In the genomic region with DNA sequence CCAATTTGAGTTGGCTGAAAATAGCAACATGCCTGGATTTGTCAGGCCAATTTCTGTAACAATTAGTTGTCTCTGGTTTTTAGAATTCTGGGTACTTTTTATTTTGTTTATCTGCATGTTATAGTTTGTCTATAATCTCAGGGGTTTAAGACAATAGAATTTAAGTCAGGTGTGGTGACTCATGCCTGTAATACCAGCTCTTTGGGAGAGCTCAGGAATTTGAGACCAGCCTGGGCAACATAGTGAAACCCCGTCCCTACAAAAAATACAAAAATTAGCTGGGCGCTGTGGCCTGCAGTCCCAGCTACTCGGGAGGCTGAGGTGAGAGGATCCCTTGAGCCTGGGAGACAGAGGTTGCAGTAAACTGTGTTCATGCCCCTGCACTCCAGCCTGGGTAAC, we compare ENCODE assay signal across 23 cellular contexts.
"Had no signal": no experiment of that assay in that cellular context is flagged by ENCODE, and none has a peak within 500 bp of the region (broad histone marks: within the 10 kb centered on the region; RNA-seq: fewer than 3 reads in every experiment).

No MANE protein-coding gene starts in this region.

- H3K4me1 Mint-ChIP-seq: activated naive CD4-positive, alpha-beta T cell treated with anti-CD3 and anti-CD28 coated beads, Interleukin-2, amount 10 ng/mL, durations not matched to agents 7 days and 5 days; central memory CD8-positive, alpha-beta T cell had no signal

- H3K9me3 Mint-ChIP-seq: activated naive CD4-positive, alpha-beta T cell treated with anti-CD3 and anti-CD28 coated beads, Interleukin-2, amount 10 ng/mL, durations not matched to agents 7 days and 5 days; activated naive CD8-positive, alpha-beta T cell treated with anti-CD3 and anti-CD28 coated beads, Interleukin-2, amount 50 U/mL, for 24 hours; central memory CD8-positive, alpha-beta T cell; immature natural killer cell; natural killer cell treated with Interleukin-12 subunit alpha and Interleukin-12 subunit beta and Interleukin-15 and Interleukin-18, amount 100 ng/mL, for 72 hours had no signal

- ATAC-seq: T-helper 17 cell had no signal

- H3K27ac ChIP-seq: brain microvascular endothelial cell, colonic mucosa, tibial artery, VCaP had no signal

- H3K36me3 Mint-ChIP-seq: activated naive CD4-positive, alpha-beta T cell treated with anti-CD3 and anti-CD28 coated beads, Interleukin-2, amount 10 ng/mL, durations not matched to agents 7 days and 5 days; immature natural killer cell; natural killer cell treated with Interleukin-12 subunit alpha and Interleukin-12 subunit beta and Interleukin-15 and Interleukin-18, amount 100 ng/mL, for 72 hours had no signal

- H3K4me1 ChIP-seq: colonic mucosa, tibial artery had no signal

- H3K27me3 ChIP-seq: brain microvascular endothelial cell, colonic mucosa, tibial artery had no signal

- H3K27ac Mint-ChIP-seq: activated naive CD4-positive, alpha-beta T cell treated with anti-CD3 and anti-CD28 coated beads, Interleukin-2, amount 10 ng/mL, durations not matched to agents 7 days and 5 days; activated naive CD8-positive, alpha-beta T cell treated with anti-CD3 and anti-CD28 coated beads, Interleukin-2, amount 50 U/mL, for 24 hours; immature natural killer cell; natural killer cell treated with Interleukin-12 subunit alpha and Interleukin-12 subunit beta and Interleukin-15 and Interleukin-18, amount 100 ng/mL, for 72 hours; T-helper 17 cell had no signal

- H3K4me3 Mint-ChIP-seq: activated naive CD4-positive, alpha-beta T cell treated with anti-CD3 and anti-CD28 coated beads, Interleukin-2, amount 10 ng/mL, durations not matched to agents 7 days and 5 days; activated naive CD8-positive, alpha-beta T cell treated with anti-CD3 and anti-CD28 coated beads, Interleukin-2, amount 50 U/mL, for 24 hours; central memory CD8-positive, alpha-beta T cell; immature natural killer cell; natural killer cell treated with Interleukin-12 subunit alpha and Interleukin-12 subunit beta and Interleukin-15 and Interleukin-18, amount 100 ng/mL, for 72 hours; T-helper 17 cell had no signal

- DNase-seq: activated CD4-positive, alpha-beta T cell treated with anti-CD3 and anti-CD28 coated beads, Interleukin-2, amount 50 U/mL, for 1 hour; activated CD4-positive, CD25-positive, alpha-beta regulatory T cell treated with anti-CD3 and anti-CD28 coated beads, Interleukin-2, amount 50 U/mL, for 72 hours; activated CD8-positive, alpha-beta memory T cell treated with anti-CD3 and anti-CD28 coated beads for 24 hours; activated CD8-positive, alpha-beta memory T cell treated with anti-CD3 and anti-CD28 coated beads, Interleukin-2, amount 50 U/mL, for 48 hours; activated effector memory CD4-positive, alpha-beta T cell treated with Interleukin-2 at 50 U/mL for 16 hours; activated naive CD4-positive, alpha-beta T cell treated with anti-CD3 and anti-CD28 coated beads, Interleukin-2, amount 10 ng/mL, durations not matched to agents 7 days and 5 days; activated naive CD8-positive, alpha-beta T cell treated with anti-CD3 and anti-CD28 coated beads, Interleukin-2, amount 50 U/mL, for 24 hours; activated T-cell treated with anti-CD3 and anti-CD28 coated beads, Interleukin-2, amount 50 U/mL, for 48 hours; anterior cingulate cortex; colonic mucosa; erythroblast; immature natural killer cell; left cardiac atrium; posterior cingulate gyrus; stimulated activated CD4-positive, alpha-beta T cell treated with anti-CD3 and anti-CD28 coated beads, Interleukin-2, amount 100 ng/mL, for 24 hours; stimulated activated naive CD8-positive, alpha-beta T cell treated with anti-CD3 and anti-CD28 coated beads, Interleukin-15, Interleukin-2, amounts not matched to agents 100 U/mL and 50 U/mL, for 24 hours; substantia nigra; T-helper 17 cell; tibial artery had no signal

- H3K4me3 ChIP-seq: colonic mucosa, tibial artery had no signal

- H3K36me3 ChIP-seq: brain microvascular endothelial cell, colonic mucosa, tibial artery had no signal

- H3K9me3 ChIP-seq: colonic mucosa, tibial artery had no signal
